In genomic region chr6:583116-583515, GRCh38 we compare ENCODE assay signal across 24 cellular contexts.
DNase-seq lines count a peak whose midpoint lies in the region; ATAC-seq and TF ChIP-seq lines count a peak whose summit lies in the region.
"Had no signal": no experiment of that assay in that cellular context is flagged by ENCODE, and none has a peak within 500 bp of the region (broad histone marks: within the 10 kb centered on the region; RNA-seq: fewer than 3 reads in every experiment).

No MANE protein-coding gene starts in this region.

- no peaks in the 10 kb centered on the region for H3K36me3 Mint-ChIP-seq in MCF 10A (ENCODE audit: insufficient read depth, unreplicated experiment)
- peaks cover 0 to 22% (median 0%) of the 10 kb centered on the region in 3 donors for H3K36me3 Mint-ChIP-seq in naive thymus-derived CD8-positive, alpha-beta T cell
- H3K36me3 Mint-ChIP-seq in activated CD8-positive, alpha-beta T cell treated with anti-CD3 and anti-CD28 coated beads for 36 hours (ENCODE audit: low read depth), result no peaks in the 10 kb centered on the region

- intact Hi-C loops in MCF 10A (cut with micrococcal nuclease), result no loop called here
- intact Hi-C loops in breast epithelium (cut with DNase I; ENCODE audit: low total_unique reads), result no loop called here
- intact Hi-C loops in activated CD8-positive, alpha-beta T cell treated with anti-CD3 and anti-CD28 coated beads for 36 hours (cut with micrococcal nuclease), result no loop called here

- H3K4me1 ChIP-seq in breast epithelium (no peaks in the 10 kb centered on the region), SJSA1 (replicated peaks) (peaks cover 74% of the 10 kb centered on the region), iPS-20b (ENCODE audit: insufficient read depth, low read length) (peaks cover 31% of the 10 kb centered on the region)
- H3K4me1 ChIP-seq: Peyer's patch, suprapubic skin, vagina had no signal

- H3K4me3 ChIP-seq in breast epithelium (no peak overlapping the region), SJSA1 (no peak overlapping the region), iPS-20b (ENCODE audit: low read length) (0 out of 2 replicates have a peak overlapping the region, but pooled peaks have one; percentile 13)
- H3K4me3 ChIP-seq: HAP-1, hepatocyte, Peyer's patch, suprapubic skin, vagina had no signal

- H3K27ac Mint-ChIP-seq in MCF 10A (ENCODE audit: low read depth, unreplicated experiment), result peak overlapping the region; percentile 10
- H3K27ac Mint-ChIP-seq in naive thymus-derived CD8-positive, alpha-beta T cell, result no peak overlapping the region
- H3K27ac Mint-ChIP-seq in activated CD8-positive, alpha-beta T cell treated with anti-CD3 and anti-CD28 coated beads for 36 hours, result no peak overlapping the region
- H3K27ac Mint-ChIP-seq: CD14-positive monocyte had no signal

- no peak overlapping the region for H3K4me3 Mint-ChIP-seq in MCF 10A (ENCODE audit: unreplicated experiment)
- no peak overlapping the region for H3K4me3 Mint-ChIP-seq in naive thymus-derived CD8-positive, alpha-beta T cell
- no peak overlapping the region for H3K4me3 Mint-ChIP-seq in activated CD8-positive, alpha-beta T cell treated with anti-CD3 and anti-CD28 coated beads for 36 hours
- H3K4me3 Mint-ChIP-seq: CD14-positive monocyte, neural crest cell had no signal

- H3K27me3 Mint-ChIP-seq in MCF 10A (ENCODE audit: insufficient read depth, unreplicated experiment), result no peaks in the 10 kb centered on the region
- no peaks in the 10 kb centered on the region for H3K27me3 Mint-ChIP-seq in naive thymus-derived CD8-positive, alpha-beta T cell
- H3K27me3 Mint-ChIP-seq in activated CD8-positive, alpha-beta T cell treated with anti-CD3 and anti-CD28 coated beads for 36 hours, result no peaks in the 10 kb centered on the region

- BruUV-seq in MCF 10A (replicated peaks; lab: Mats Ljungman, UMichigan), result no TSS peak

- no peaks in the 10 kb centered on the region for H3K9me3 Mint-ChIP-seq in MCF 10A (ENCODE audit: unreplicated experiment)
- no peaks in the 10 kb centered on the region for H3K9me3 Mint-ChIP-seq in naive thymus-derived CD8-positive, alpha-beta T cell
- no peaks in the 10 kb centered on the region for H3K9me3 Mint-ChIP-seq in activated CD8-positive, alpha-beta T cell treated with anti-CD3 and anti-CD28 coated beads for 36 hours
- H3K9me3 Mint-ChIP-seq: CD14-positive monocyte, neural crest cell had no signal

- CTCF ChIA-PET in MCF 10A (lab: Yijun Ruan, JAX), result interaction anchor here (0.5 to 2.6 kb wide), 3 partner anchors 10 to 276 kb away, joined by 3 to 26 read pairs (median 5); no protein-coding TSS in a partner anchor
- CTCF ChIA-PET in activated CD8-positive, alpha-beta T cell treated with anti-CD3 and anti-CD28 coated beads for 36 hours (lab: Charles Lee), result interaction anchor here (0.7 to 2.9 kb wide), 5 partner anchors 10 to 814 kb away, joined by 3 to 42 read pairs (median 4); no protein-coding TSS in a partner anchor

- no peaks in the 10 kb centered on the region for H3K36me3 ChIP-seq in breast epithelium
- H3K36me3 ChIP-seq in SJSA1, result peaks cover 15% of the 10 kb centered on the region; the same call in 1 of the 2 replicates
- peaks cover 3% of the 10 kb centered on the region; the same call in 1 of the 2 replicates for H3K36me3 ChIP-seq in iPS-20b (ENCODE audit: insufficient read depth, low read depth, low read length)
- H3K36me3 ChIP-seq: HAP-1, suprapubic skin, vagina, WERI-Rb-1 had no signal

- no peaks in the 10 kb centered on the region for H3K27me3 ChIP-seq in breast epithelium
- no peaks in the 10 kb centered on the region for H3K27me3 ChIP-seq in SJSA1 (replicated peaks)
- H3K27me3 ChIP-seq in iPS-20b (ENCODE audit: insufficient read depth, low read length), result no peaks in the 10 kb centered on the region
- H3K27me3 ChIP-seq: hepatocyte, Peyer's patch, suprapubic skin, vagina had no signal

- POLR2A ChIA-PET in MCF 10A (lab: Yijun Ruan, JAX), result interaction anchor here (0.6 to 0.8 kb wide), 3 partner anchors 42 to 101 kb away, joined by 3 to 9 read pairs (median 4); no protein-coding TSS in a partner anchor
- POLR2A ChIA-PET in naive thymus-derived CD8-positive, alpha-beta T cell (lab: Charles Lee), result no interaction called here
- POLR2A ChIA-PET in activated CD8-positive, alpha-beta T cell treated with anti-CD3 and anti-CD28 coated beads for 36 hours (lab: Charles Lee), result interaction anchor here (0.8 to 1.8 kb wide), 2 partner anchors 8 to 10 kb away, joined by 3 to 5 read pairs; no protein-coding TSS in a partner anchor

- H3K4me1 Mint-ChIP-seq in MCF 10A (ENCODE audit: insufficient read depth, unreplicated experiment), result peaks cover 10% of the 10 kb centered on the region
- H3K4me1 Mint-ChIP-seq in naive thymus-derived CD8-positive, alpha-beta T cell, result peaks cover 6 to 26% (median 15%) of the 10 kb centered on the region in 4 donors
- peaks cover 18% of the 10 kb centered on the region for H3K4me1 Mint-ChIP-seq in activated CD8-positive, alpha-beta T cell treated with anti-CD3 and anti-CD28 coated beads for 36 hours (ENCODE audit: low read depth)
- H3K4me1 Mint-ChIP-seq: CD14-positive monocyte had no signal

- peak overlapping the region; percentile 24; the same call in 1 of the 2 replicates for H3K9ac ChIP-seq in iPS-20b (ENCODE audit: low read depth, low read length)

- H3K27ac ChIP-seq in breast epithelium (no peak overlapping the region), SJSA1 (peak overlapping the region; percentile 72), iPS-20b (ENCODE audit: low read length) (no peak overlapping the region)
- H3K27ac ChIP-seq: hepatocyte, suprapubic skin, vagina, WERI-Rb-1 had no signal

- DNase-seq in MCF 10A (ENCODE audit: unreplicated experiment) (peak; percentile 43), breast epithelium (ENCODE audit: low spot score in 2 of 2) (no peak), SJSA1 (ENCODE audit: low read depth in 1 of 2, low spot score in 2 of 2) (peak in 1 of 2 experiments; percentile 20)
- no peak for DNase-seq in naive thymus-derived CD8-positive, alpha-beta T cell
- no peak for DNase-seq in activated CD8-positive, alpha-beta T cell treated with anti-CD3 and anti-CD28 coated beads for 36 hours
- DNase-seq: activated CD4-positive, alpha-beta T cell treated with anti-CD3 and anti-CD28 coated beads, Interleukin-2, amount 50 U/mL, for 4 hours; activated naive CD4-positive, alpha-beta T cell treated with anti-CD3 and anti-CD28 coated beads, Interleukin-2, amount 50 U/mL, for 16 hours; activated T-cell treated with anti-CD3 and anti-CD28 coated beads, Interleukin-2, amount 50 U/mL, for 1 hour; anterior cingulate cortex; foreskin melanocyte; KG1; NCI-H2029; NCI-H446 treated with DMSO at 0.1 percent for 48 hours; Peyer's patch; posterior cingulate gyrus; WERI-Rb-1 had no signal

- H3K9me3 ChIP-seq in breast epithelium (no peaks in the 10 kb centered on the region), SJSA1 (replicated peaks) (no peaks in the 10 kb centered on the region), iPS-20b (ENCODE audit: insufficient read depth, low read depth, low read length) (no peaks in the 10 kb centered on the region)
- H3K9me3 ChIP-seq: HAP-1, Peyer's patch, suprapubic skin, vagina had no signal

- TF ChIP-seq CTCF in MCF 10A (IDR thresholded peaks at IDR 0.05; ENCODE audit: unreplicated experiment), result no peak
- no peak for TF ChIP-seq CTCF in breast epithelium (IDR thresholded peaks at IDR 0.05)
- no peak for TF ChIP-seq CTCF in activated CD8-positive, alpha-beta T cell treated with anti-CD3 and anti-CD28 coated beads for 36 hours (IDR thresholded peaks at IDR 0.05)

- no peak for ATAC-seq in HG02642 (IDR thresholded peaks at IDR 0.05; ENCODE audit: poor library complexity, unreplicated experiment)
- no peak for ATAC-seq in naive thymus-derived CD8-positive, alpha-beta T cell
- ATAC-seq in activated CD8-positive, alpha-beta T cell treated with anti-CD3 and anti-CD28 coated beads for 36 hours, result no peak

- TF ChIP-seq POLR2A in breast epithelium (IDR thresholded peaks at IDR 0.05), result no peak
